1 cellular context compared by ENCODE assay signal in genomic region chr18:22477222-22477621, GRCh38.
TF ChIP-seq lines count a peak whose summit lies in the region.

No MANE protein-coding gene starts in this region.

TF ChIP-seq in H1, 55 proteins besides CTCF, POLR2A, EP300 and RAD21:
- TF ChIP-seq GTF2F1 (IDR thresholded peaks at IDR 0.05; ENCODE audit: borderline replicate concordance, low read depth, low read length), result no peak
- no peak for TF ChIP-seq BCL11A (IDR thresholded peaks at IDR 0.05; ENCODE audit: low read depth in 2 of 2, low read length in 2 of 2)
- TF ChIP-seq SP1 (IDR thresholded peaks at IDR 0.05; ENCODE audit: low read depth, low read length), result no peak
- no peak for TF ChIP-seq SP2 (IDR thresholded peaks at IDR 0.05; ENCODE audit: low read length)
- TF ChIP-seq ZNF274 (IDR thresholded peaks at IDR 0.05; ENCODE audit: borderline replicate concordance, extremely low read depth, low read length), result no peak
- no peak for TF ChIP-seq NANOG (IDR thresholded peaks at IDR 0.05; ENCODE audit: insufficient read depth, low read depth, low read length, poor library complexity, severe bottlenecking)
- TF ChIP-seq PHF8 (conservative IDR thresholded peaks at IDR 0.05; ENCODE audit: low read depth, low read length), result no peak
- TF ChIP-seq RXRA (IDR thresholded peaks at IDR 0.05; ENCODE audit: insufficient read depth, low read depth, low read length), result no peak
- TF ChIP-seq POLR2AphosphoS5 (IDR thresholded peaks at IDR 0.05; ENCODE audit: low read depth, low read length), result no peak
- no peak for TF ChIP-seq CHD1 (IDR thresholded peaks at IDR 0.05; ENCODE audit: low read depth, low read length)
- TF ChIP-seq CBX5 (IDR thresholded peaks at IDR 0.05; ENCODE audit: low read depth, low read length), result no peak
